In genomic region chr3:29283739-29284138, GRCh38 we compare ENCODE assay signal across 10 cellular contexts. TPM values are rescaled to one million over a fixed set of nuclear protein-coding genes. Genes with fewer than 3 reads are reported as not detected.
DNase-seq lines count a peak whose midpoint lies in the region; ATAC-seq, FAIRE-seq and TF ChIP-seq lines count a peak whose summit lies in the region.
"Had no signal": no experiment of that assay in that cellular context is flagged by ENCODE, and none has a peak within 500 bp of the region (broad histone marks: within the 10 kb centered on the region; RNA-seq: fewer than 3 reads in every experiment).

No MANE protein-coding gene starts in this region.

- intact Hi-C loops in gastrocnemius medialis (cut with DNase I; ENCODE audit: low total_unique reads), result loop anchor here (5.0 to 10.0 kb wide), 5 partner anchors 244 to 939 kb away; partner anchors contain the start of genes AZI2 and ZCWPW2

- DNase-seq in GM12891 (ENCODE audit: insufficient read length, low spot score) (no peak), SJCRH30 (no peak), fibroblast of mammary gland (ENCODE audit: low read depth) (no peak), gastrocnemius medialis (no peak), HTR-8/SVneo (ENCODE audit: insufficient read length, low spot score) (no peak), cerebellar cortex (ENCODE audit: low spot score) (no peak)
- DNase-seq: NCI-H187, small intestine had no signal

- H3K4me3 ChIP-seq in SJCRH30 (peak overlapping the region; percentile 61), fibroblast of mammary gland (ENCODE audit: control insufficient read depth, low read depth, low read length) (peak overlapping the region; percentile 87), gastrocnemius medialis (peak overlapping the region; percentile 67 to 83 (median 72))

- TF ChIP-seq POLR2A in GM12891 (IDR thresholded peaks at IDR 0.05; ENCODE audit: low read depth, low read length), result no peak
- TF ChIP-seq POLR2A in gastrocnemius medialis (IDR thresholded peaks at IDR 0.05), result no peak

- H3K9me3 ChIP-seq in SJCRH30 (replicated peaks) (no peaks in the 10 kb centered on the region), gastrocnemius medialis (no peaks in the 10 kb centered on the region)

- H3K27ac ChIP-seq in SJCRH30 (peak overlapping the region; percentile 74), gastrocnemius medialis (peak overlapping the region; percentile 83 to 90 (median 89))

- ATAC-seq in gastrocnemius medialis (no peak), HG02798 (IDR thresholded peaks at IDR 0.05; ENCODE audit: poor library complexity, unreplicated experiment) (no peak), HG03378 (IDR thresholded peaks at IDR 0.05; ENCODE audit: unreplicated experiment) (no peak)

- H3K36me3 ChIP-seq in SJCRH30 (no peaks in the 10 kb centered on the region), gastrocnemius medialis (no peaks in the 10 kb centered on the region)

- in situ Hi-C loops in gastrocnemius medialis (cut with MboI; ENCODE audit: low sequenced_read_pairs in 4 of 4), result loop anchor here in 3 of 4 donors (10.0 to 25.0 kb wide), 2 partner anchors 241 to 479 kb away; no protein-coding TSS in a partner anchor

- no peaks in the 10 kb centered on the region for H3K27me3 ChIP-seq in SJCRH30
- H3K27me3 ChIP-seq in gastrocnemius medialis, result no peaks in the 10 kb centered on the region

- H3K4me1 ChIP-seq in SJCRH30 (peaks cover 13% of the 10 kb centered on the region; the same call in 1 of the 2 replicates), gastrocnemius medialis (peaks cover 25 to 45% of the 10 kb centered on the region in 2 donors)

- no peak for FAIRE-seq in GM12891 (lab: Jason Lieb, UNC)
- no peak for FAIRE-seq in HTR-8/SVneo (lab: Jason Lieb, UNC)
- FAIRE-seq: small intestine had no signal

- TF ChIP-seq CTCF in fibroblast of mammary gland (conservative IDR thresholded peaks at IDR 0.05; ENCODE audit: control insufficient read depth, insufficient read depth, low read depth, low read length) (no peak), gastrocnemius medialis (IDR thresholded peaks at IDR 0.05 in 4 of 5, conservative IDR thresholded peaks at IDR 0.05 in 1 of 5) (no peak)

TF ChIP-seq in GM12891, 5 proteins besides CTCF, POLR2A, EP300 and RAD21:
- TF ChIP-seq SPI1 (IDR thresholded peaks at IDR 0.05; ENCODE audit: low read depth, low read length), result 0 out of 2 replicates have a peak, but pooled peaks have one; percentile 31
- TF ChIP-seq POU2F2 (IDR thresholded peaks at IDR 0.05; ENCODE audit: low read depth, low read length), result no peak
TF ChIP-seq in GM12891: peak in this region for 1.

RNA-seq across cellular contexts. Expression of gene RBMS3, which starts 2.9 kb away (rescaled TPM):
- 0.58 TPM for polyA plus RNA-seq in GM12891 (2012; ENCODE audit: low read depth, missing spikeins)
- 8.1 and 9.5 TPM in 2 replicates for total RNA-seq in SJCRH30 (2014; rRNA removed; shearing (Covaris generic))
- total RNA-seq in gastrocnemius medialis, result 10 to 100 TPM; 16.1 to 38.8 (median 22.7) TPM
